Comparison of ENCODE assay signal across 1 cellular context in the genomic region with DNA sequence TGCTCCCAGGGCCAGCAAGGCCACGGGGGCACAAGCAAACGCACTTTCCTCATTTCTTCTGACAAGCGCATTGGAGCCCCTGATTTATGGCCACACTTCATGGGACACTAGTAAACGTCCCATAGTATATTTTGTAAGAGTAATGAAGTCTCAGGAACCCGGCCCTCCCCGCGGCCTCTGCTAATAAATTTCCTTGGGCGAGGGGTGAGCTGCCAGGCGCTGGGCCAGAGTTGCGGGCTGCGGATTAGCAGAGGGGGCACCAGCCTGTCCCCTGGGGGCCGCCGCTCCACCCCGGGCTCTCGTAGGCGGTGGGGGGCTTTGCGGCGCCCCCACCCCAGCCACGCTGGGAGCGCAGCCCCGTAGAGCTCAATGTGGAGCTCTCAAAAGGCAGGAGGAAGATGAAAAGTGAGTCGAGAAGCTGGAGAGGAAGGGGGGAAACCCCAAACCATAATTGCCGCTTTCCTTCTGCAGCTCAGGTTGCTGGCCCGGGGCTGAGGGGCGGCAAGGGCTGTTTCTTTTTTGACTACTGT.
A peak's percentile ranks its signal among the peaks of the same experiment; 100 is the strongest.
TF ChIP-seq lines count a peak whose summit lies in the region.

No MANE protein-coding gene starts in this region.

TF ChIP-seq in HEK293, 187 proteins besides CTCF, POLR2A, EP300 and RAD21 (continued from another document and continues in another):
- no peak for TF ChIP-seq ZNF19 (tag by site-specific recombination; IDR thresholded peaks at IDR 0.05; ENCODE audit: low read depth)
- TF ChIP-seq PRDM2 (tag by site-specific recombination; IDR thresholded peaks at IDR 0.05; ENCODE audit: borderline replicate concordance), result no peak
- peak; percentile 34; the same call in 1 of the 2 replicates for TF ChIP-seq ZXDB (tag by site-specific recombination; IDR thresholded peaks at IDR 0.05)
- peak; percentile 76 for TF ChIP-seq FEZF1 (tag by site-specific recombination; IDR thresholded peaks at IDR 0.05)
- TF ChIP-seq ZNF394 (tag by site-specific recombination; IDR thresholded peaks at IDR 0.05; ENCODE audit: borderline replicate concordance), result peak; percentile 74
- no peak for TF ChIP-seq ZNF404 (tag by site-specific recombination; IDR thresholded peaks at IDR 0.05)
- peak; percentile 81 for TF ChIP-seq GLIS1 (tag by site-specific recombination; IDR thresholded peaks at IDR 0.05)
- TF ChIP-seq, protein P1, sequence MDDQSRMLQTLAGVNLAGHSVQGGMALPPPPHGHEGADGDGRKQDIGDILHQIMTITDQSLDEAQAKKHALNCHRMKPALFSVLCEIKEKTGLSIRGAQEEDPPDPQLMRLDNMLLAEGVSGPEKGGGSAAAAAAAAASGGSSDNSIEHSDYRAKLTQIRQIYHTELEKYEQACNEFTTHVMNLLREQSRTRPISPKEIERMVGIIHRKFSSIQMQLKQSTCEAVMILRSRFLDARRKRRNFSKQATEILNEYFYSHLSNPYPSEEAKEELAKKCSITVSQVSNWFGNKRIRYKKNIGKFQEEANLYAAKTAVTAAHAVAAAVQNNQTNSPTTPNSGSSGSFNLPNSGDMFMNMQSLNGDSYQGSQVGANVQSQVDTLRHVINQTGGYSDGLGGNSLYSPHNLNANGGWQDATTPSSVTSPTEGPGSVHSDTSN (CRISPR knock-in tag; IDR thresholded peaks at IDR 0.05), result no peak
- TF ChIP-seq ZSCAN30 (tag by site-specific recombination; IDR thresholded peaks at IDR 0.05), result 0 out of 2 replicates have a peak, but pooled peaks have one; percentile 10
- TF ChIP-seq ZNF24 (tag by site-specific recombination; IDR thresholded peaks at IDR 0.05), result peak; percentile 17; the same call in 1 of the 2 replicates
- peak; percentile 15; the same call in 1 of the 2 replicates for TF ChIP-seq ZBTB20 (tag by site-specific recombination; IDR thresholded peaks at IDR 0.05)
- TF ChIP-seq, protein P2, sequence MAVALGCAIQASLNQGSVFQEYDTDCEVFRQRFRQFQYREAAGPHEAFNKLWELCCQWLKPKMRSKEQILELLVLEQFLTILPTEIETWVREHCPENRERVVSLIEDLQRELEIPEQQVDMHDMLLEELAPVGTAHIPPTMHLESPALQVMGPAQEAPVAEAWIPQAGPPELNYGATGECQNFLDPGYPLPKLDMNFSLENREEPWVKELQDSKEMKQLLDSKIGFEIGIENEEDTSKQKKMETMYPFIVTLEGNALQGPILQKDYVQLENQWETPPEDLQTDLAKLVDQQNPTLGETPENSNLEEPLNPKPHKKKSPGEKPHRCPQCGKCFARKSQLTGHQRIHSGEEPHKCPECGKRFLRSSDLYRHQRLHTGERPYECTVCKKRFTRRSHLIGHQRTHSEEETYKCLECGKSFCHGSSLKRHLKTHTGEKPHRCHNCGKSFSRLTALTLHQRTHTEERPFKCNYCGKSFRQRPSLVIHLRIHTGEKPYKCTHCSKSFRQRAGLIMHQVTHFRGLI (tag by site-specific recombination; IDR thresholded peaks at IDR 0.05), result no peak
- TF ChIP-seq, protein P3, sequence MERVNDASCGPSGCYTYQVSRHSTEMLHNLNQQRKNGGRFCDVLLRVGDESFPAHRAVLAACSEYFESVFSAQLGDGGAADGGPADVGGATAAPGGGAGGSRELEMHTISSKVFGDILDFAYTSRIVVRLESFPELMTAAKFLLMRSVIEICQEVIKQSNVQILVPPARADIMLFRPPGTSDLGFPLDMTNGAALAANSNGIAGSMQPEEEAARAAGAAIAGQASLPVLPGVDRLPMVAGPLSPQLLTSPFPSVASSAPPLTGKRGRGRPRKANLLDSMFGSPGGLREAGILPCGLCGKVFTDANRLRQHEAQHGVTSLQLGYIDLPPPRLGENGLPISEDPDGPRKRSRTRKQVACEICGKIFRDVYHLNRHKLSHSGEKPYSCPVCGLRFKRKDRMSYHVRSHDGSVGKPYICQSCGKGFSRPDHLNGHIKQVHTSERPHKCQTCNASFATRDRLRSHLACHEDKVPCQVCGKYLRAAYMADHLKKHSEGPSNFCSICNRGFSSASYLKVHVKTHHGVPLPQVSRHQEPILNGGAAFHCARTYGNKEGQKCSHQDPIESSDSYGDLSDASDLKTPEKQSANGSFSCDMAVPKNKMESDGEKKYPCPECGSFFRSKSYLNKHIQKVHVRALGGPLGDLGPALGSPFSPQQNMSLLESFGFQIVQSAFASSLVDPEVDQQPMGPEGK (tag by site-specific recombination; IDR thresholded peaks at IDR 0.05), result peak; percentile 81
- TF ChIP-seq, protein P4, sequence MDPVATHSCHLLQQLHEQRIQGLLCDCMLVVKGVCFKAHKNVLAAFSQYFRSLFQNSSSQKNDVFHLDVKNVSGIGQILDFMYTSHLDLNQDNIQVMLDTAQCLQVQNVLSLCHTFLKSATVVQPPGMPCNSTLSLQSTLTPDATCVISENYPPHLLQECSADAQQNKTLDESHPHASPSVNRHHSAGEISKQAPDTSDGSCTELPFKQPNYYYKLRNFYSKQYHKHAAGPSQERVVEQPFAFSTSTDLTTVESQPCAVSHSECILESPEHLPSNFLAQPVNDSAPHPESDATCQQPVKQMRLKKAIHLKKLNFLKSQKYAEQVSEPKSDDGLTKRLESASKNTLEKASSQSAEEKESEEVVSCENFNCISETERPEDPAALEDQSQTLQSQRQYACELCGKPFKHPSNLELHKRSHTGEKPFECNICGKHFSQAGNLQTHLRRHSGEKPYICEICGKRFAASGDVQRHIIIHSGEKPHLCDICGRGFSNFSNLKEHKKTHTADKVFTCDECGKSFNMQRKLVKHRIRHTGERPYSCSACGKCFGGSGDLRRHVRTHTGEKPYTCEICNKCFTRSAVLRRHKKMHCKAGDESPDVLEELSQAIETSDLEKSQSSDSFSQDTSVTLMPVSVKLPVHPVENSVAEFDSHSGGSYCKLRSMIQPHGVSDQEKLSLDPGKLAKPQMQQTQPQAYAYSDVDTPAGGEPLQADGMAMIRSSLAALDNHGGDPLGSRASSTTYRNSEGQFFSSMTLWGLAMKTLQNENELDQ (tag by site-specific recombination; IDR thresholded peaks at IDR 0.05; ENCODE audit: low read depth), result no peak
- no peak for TF ChIP-seq ZBTB11 (tag by site-specific recombination; conservative IDR thresholded peaks at IDR 0.05; ENCODE audit: low read depth)
- no peak for TF ChIP-seq KLF16 (tag by site-specific recombination; IDR thresholded peaks at IDR 0.05)
- TF ChIP-seq HIC1 (tag by site-specific recombination; IDR thresholded peaks at IDR 0.05), result peak; percentile 45; the same call in 1 of the 2 replicates
- TF ChIP-seq OSR2 (tag by site-specific recombination; IDR thresholded peaks at IDR 0.05), result no peak
- peak; percentile 53; the same call in 1 of the 2 replicates for TF ChIP-seq ZBTB8A (tag by site-specific recombination; IDR thresholded peaks at IDR 0.05)
- TF ChIP-seq, protein P5, sequence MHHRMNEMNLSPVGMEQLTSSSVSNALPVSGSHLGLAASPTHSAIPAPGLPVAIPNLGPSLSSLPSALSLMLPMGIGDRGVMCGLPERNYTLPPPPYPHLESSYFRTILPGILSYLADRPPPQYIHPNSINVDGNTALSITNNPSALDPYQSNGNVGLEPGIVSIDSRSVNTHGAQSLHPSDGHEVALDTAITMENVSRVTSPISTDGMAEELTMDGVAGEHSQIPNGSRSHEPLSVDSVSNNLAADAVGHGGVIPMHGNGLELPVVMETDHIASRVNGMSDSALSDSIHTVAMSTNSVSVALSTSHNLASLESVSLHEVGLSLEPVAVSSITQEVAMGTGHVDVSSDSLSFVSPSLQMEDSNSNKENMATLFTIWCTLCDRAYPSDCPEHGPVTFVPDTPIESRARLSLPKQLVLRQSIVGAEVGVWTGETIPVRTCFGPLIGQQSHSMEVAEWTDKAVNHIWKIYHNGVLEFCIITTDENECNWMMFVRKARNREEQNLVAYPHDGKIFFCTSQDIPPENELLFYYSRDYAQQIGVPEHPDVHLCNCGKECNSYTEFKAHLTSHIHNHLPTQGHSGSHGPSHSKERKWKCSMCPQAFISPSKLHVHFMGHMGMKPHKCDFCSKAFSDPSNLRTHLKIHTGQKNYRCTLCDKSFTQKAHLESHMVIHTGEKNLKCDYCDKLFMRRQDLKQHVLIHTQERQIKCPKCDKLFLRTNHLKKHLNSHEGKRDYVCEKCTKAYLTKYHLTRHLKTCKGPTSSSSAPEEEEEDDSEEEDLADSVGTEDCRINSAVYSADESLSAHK (tag by site-specific recombination; IDR thresholded peaks at IDR 0.05), result peak; percentile 21; the same call in 1 of the 2 replicates
- TF ChIP-seq, protein P6, sequence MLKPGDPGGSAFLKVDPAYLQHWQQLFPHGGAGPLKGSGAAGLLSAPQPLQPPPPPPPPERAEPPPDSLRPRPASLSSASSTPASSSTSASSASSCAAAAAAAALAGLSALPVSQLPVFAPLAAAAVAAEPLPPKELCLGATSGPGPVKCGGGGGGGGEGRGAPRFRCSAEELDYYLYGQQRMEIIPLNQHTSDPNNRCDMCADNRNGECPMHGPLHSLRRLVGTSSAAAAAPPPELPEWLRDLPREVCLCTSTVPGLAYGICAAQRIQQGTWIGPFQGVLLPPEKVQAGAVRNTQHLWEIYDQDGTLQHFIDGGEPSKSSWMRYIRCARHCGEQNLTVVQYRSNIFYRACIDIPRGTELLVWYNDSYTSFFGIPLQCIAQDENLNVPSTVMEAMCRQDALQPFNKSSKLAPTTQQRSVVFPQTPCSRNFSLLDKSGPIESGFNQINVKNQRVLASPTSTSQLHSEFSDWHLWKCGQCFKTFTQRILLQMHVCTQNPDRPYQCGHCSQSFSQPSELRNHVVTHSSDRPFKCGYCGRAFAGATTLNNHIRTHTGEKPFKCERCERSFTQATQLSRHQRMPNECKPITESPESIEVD (tag by site-specific recombination; IDR thresholded peaks at IDR 0.05), result peak; percentile 8; the same call in 1 of the 2 replicates
- no peak for TF ChIP-seq ZBTB21 (tag by site-specific recombination; IDR thresholded peaks at IDR 0.05)
- 0 out of 2 replicates have a peak, but pooled peaks have one; percentile 9 for TF ChIP-seq ZNF423 (tag by site-specific recombination; IDR thresholded peaks at IDR 0.05)
